8 cellular contexts compared by ENCODE assay signal in genomic region chr13:102591988-102592781, GRCh38. TPM values are rescaled to one million over a fixed set of nuclear protein-coding genes. Genes with fewer than 3 reads are reported as not detected.
A peak's percentile ranks its signal among the peaks of the same experiment; 100 is the strongest.
DNase-seq lines count a peak whose midpoint lies in the region; ATAC-seq, FAIRE-seq and TF ChIP-seq lines count a peak whose summit lies in the region.

No MANE protein-coding gene starts in this region.

- peak; percentile 10 to 21 for ATAC-seq in activated naive CD4-positive, alpha-beta T cell treated with anti-CD3 and anti-CD28 coated beads, Interleukin-2, amount 50 U/mL, for 72 hours
- ATAC-seq in Right ventricle myocardium superior (ENCODE audit: poor library complexity) (peak; percentile 45), pancreas (peak; percentile 29 to 55 (median 48))

- H3K79me2 ChIP-seq in GM23248 (ENCODE audit: insufficient read depth): peaks cover 18% of the 10 kb centered on the region

- H3K4me3 ChIP-seq in GM23248 (peak overlapping the region; percentile 84), pancreas (peak overlapping the region; percentile 27 to 55 (median 50)), tibial artery (peak overlapping the region; percentile 55 to 69)

- H3K36me3 Mint-ChIP-seq in activated naive CD4-positive, alpha-beta T cell treated with anti-CD3 and anti-CD28 coated beads, Interleukin-2, amount 50 U/mL, for 72 hours: peaks cover 0 to 6% of the 10 kb centered on the region in 2 donors

- peaks cover 18% of the 10 kb centered on the region for H3F3A ChIP-seq in GM23248 (ENCODE audit: insufficient read depth)

- H3K27ac ChIP-seq in GM23248 (peak overlapping the region; percentile 54), pancreas (peak overlapping the region in 3 of 4 donors; percentile 9 to 34 (median 27)), tibial artery (peak overlapping the region; percentile 68 to 73)

- no peaks in the 10 kb centered on the region for H4K20me1 ChIP-seq in GM23248 (ENCODE audit: insufficient read depth)

- H3K36me3 ChIP-seq in GM23248 (ENCODE audit: low read depth): no peaks in the 10 kb centered on the region
- no peaks in the 10 kb centered on the region for H3K36me3 ChIP-seq in pancreas
- no peaks in the 10 kb centered on the region for H3K36me3 ChIP-seq in tibial artery

- WGBS in GM23248 (ENCODE audit: low coverage in 1 of 2, low lambda C conversion rate in 2 of 2, missing lambda C conversion rate in 2 of 2), 2 experiments: 1 to 2% methylated on average over 34 to 36 of the region's 36 CpGs
- WGBS in pancreas, 2 donors: 0% methylated on average over 36 of the region's 36 CpGs

- intact Hi-C loops in Right ventricle myocardium superior (cut with DNase I) (no loop called here), pancreas (cut with DNase I) (no loop called here), tibial artery (cut with DNase I; ENCODE audit: low total_unique reads) (no loop called here)

- DNase-seq in ELR (ENCODE audit: low read depth): peak; percentile 81
- DNase-seq in GM23248: peak; percentile 92
- DNase-seq in SK-N-DZ (ENCODE audit: low spot score): peak; percentile 82
- peak; percentile 74 to 76 for DNase-seq in activated naive CD4-positive, alpha-beta T cell treated with anti-CD3 and anti-CD28 coated beads, Interleukin-2, amount 50 U/mL, for 72 hours (ENCODE audit: low spot score in 2 of 2)
- DNase-seq in Right ventricle myocardium superior: peak; percentile 87
- peak; percentile 40 to 77 (median 66) for DNase-seq in pancreas
- DNase-seq in tibial artery: peak; percentile 80 to 87

- H3K9me3 ChIP-seq in GM23248 (ENCODE audit: low read depth) (no peaks in the 10 kb centered on the region), pancreas (no peaks in the 10 kb centered on the region), tibial artery (no peaks in the 10 kb centered on the region)

- H3K27me3 ChIP-seq in GM23248 (replicated peaks; ENCODE audit: insufficient read depth) (no peaks in the 10 kb centered on the region), pancreas (no peaks in the 10 kb centered on the region), tibial artery (no peaks in the 10 kb centered on the region)

- no peak for FAIRE-seq in pancreas (lab: Jason Lieb, UNC)

- H3K4me2 ChIP-seq in GM23248 (ENCODE audit: unreplicated experiment): peak overlapping the region; percentile 92

- H3K9me3 Mint-ChIP-seq in activated naive CD4-positive, alpha-beta T cell treated with anti-CD3 and anti-CD28 coated beads, Interleukin-2, amount 50 U/mL, for 72 hours: no peaks in the 10 kb centered on the region

- peak overlapping the region; percentile 96 for H2AFZ ChIP-seq in GM23248

- H3K9me2 ChIP-seq in GM23248 (ENCODE audit: insufficient read depth): no peaks in the 10 kb centered on the region

- in situ Hi-C loops in GM23248 (cut with MboI): no loop called here

- TF ChIP-seq CTCF in LNCAP (IDR thresholded peaks at IDR 0.05) (peak; percentile 62), pancreas (IDR thresholded peaks at IDR 0.05) (peak in 3 of 4 donors; percentile 30 to 36 (median 32)), tibial artery (IDR thresholded peaks at IDR 0.05) (peak; percentile 42 to 62)

- peak overlapping the region; percentile 74 for H3K9ac ChIP-seq in GM23248

- H3K27ac Mint-ChIP-seq in activated naive CD4-positive, alpha-beta T cell treated with anti-CD3 and anti-CD28 coated beads, Interleukin-2, amount 50 U/mL, for 72 hours: peak overlapping the region; percentile 79

- H3K4me1 ChIP-seq in GM23248 (ENCODE audit: insufficient read depth): peaks cover 6% of the 10 kb centered on the region
- H3K4me1 ChIP-seq in pancreas: peaks cover 0 to 5% (median 0%) of the 10 kb centered on the region in 3 donors
- peaks cover 0 to 10% (median 5%) of the 10 kb centered on the region in 4 donors for H3K4me1 ChIP-seq in tibial artery

RNA-seq across cellular contexts. Expression of gene TPP2, which starts 4.6 kb away (rescaled TPM):
- 41.3 and 50.6 TPM in 2 replicates for total RNA-seq in GM23248 (2014; rRNA removed; shearing (Covaris generic))
- polyA plus RNA-seq in GM23248 (2016; fragmentation: Nextera tagmentation; extraction: Ambion mirVana): 22.5 and 24.3 TPM in 2 replicates
- polyA plus RNA-seq in SK-N-DZ (2014; cell fraction: cytosol; rRNA removed): 45.2 and 54.8 TPM in 2 replicates
- 120 and 169 TPM in 2 replicates for polyA plus RNA-seq in SK-N-DZ (2014; cell fraction: nucleus; rRNA removed)
- 10 to 100 TPM; 62.4 to 62.7 TPM for total RNA-seq in activated naive CD4-positive, alpha-beta T cell treated with anti-CD3 and anti-CD28 coated beads, Interleukin-2, amount 50 U/mL, for 72 hours
- total RNA-seq in Right ventricle myocardium superior: 29.3 TPM
- 10 to 100 TPM; 12.5 to 22.3 (median 15.9) TPM for total RNA-seq in pancreas
- polyA plus RNA-seq in pancreas: 10 to 100 TPM in 1 of 2 donors, 1 to 10 TPM in 1; 9.5 to 20.5 TPM

Comparison
In these comparisons a context has a peak if more than half of its experiments do, and no peak if none do; other contexts are left out.
1. Peak in every context shown above with its lines: DNase-seq, ATAC-seq, H3K4me3 ChIP-seq and H3K27ac ChIP-seq.